Comparison of ENCODE assay signal across 8 cellular contexts in the genomic region with DNA sequence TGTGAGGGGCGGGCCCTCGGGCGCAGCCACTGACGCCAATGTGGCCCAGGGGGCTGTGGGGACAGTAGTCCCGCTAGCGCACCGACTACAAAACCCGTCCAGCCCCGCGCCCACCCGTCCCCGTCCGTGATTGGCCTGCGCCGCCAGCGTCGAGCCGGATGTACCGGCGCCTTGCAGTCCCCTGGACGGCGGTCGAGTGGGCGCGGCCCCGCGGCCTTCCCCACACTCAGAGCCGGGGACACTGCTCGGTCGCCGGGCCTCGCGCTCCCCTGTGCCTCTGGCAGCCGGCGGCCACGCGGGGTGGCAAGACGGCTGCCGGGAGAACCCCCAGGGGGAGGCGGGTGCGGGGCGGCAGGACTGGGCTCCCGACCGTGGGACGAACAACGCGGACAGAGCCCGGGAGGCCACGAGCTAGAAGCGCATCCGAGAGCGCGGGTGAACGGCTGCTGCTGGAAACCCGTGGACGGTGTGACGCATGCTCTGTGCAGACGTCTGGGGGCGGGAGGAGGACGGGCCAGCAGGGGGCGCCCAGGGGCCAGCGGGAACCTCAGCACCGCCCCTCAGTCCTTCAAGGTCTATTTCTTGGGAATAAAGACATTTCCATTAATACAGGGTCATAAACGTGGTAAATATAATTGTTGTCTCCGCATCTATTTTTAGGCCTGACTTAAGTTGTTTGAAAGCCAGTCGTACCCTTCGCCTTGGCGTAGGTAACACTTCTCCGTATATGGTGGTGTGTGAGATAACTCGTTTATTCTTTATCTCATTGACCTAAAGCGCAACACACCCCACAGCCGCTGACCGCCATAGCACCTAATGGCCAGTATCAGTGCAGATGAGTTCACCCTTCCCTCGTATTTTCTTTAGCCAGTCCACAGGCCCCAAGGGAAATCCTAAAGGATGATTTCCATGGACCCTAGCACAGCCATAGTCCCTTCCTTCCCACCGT. TPM values are rescaled to one million over a fixed set of nuclear protein-coding genes. Genes with fewer than 3 reads are reported as not detected.
DNase-seq lines count a peak whose midpoint lies in the region; ATAC-seq, FAIRE-seq and TF ChIP-seq lines count a peak whose summit lies in the region.

No MANE protein-coding gene starts in this region.

- peak; percentile 94 for ATAC-seq in HG02678 (IDR thresholded peaks at IDR 0.05; ENCODE audit: unreplicated experiment)
- ATAC-seq in activated naive CD8-positive, alpha-beta T cell treated with anti-CD3 and anti-CD28 coated beads, Interleukin-2, amount 10 ng/mL, durations not matched to agents 7 days and 5 days (ENCODE audit: low read depth), result peak; percentile 94
- peak; percentile 95 for ATAC-seq in Right ventricle myocardium superior (ENCODE audit: poor library complexity)
- ATAC-seq in pancreas, result peak; percentile 94 to 97 (median 95)

- H3K27me3 ChIP-seq in pancreas, result no peaks in the 10 kb centered on the region
- no peaks in the 10 kb centered on the region for H3K27me3 ChIP-seq in tibial artery

- no peaks in the 10 kb centered on the region for H3K9me3 Mint-ChIP-seq in activated naive CD8-positive, alpha-beta T cell treated with anti-CD3 and anti-CD28 coated beads, Interleukin-2, amount 10 ng/mL, durations not matched to agents 7 days and 5 days

- H3K4me1 Mint-ChIP-seq in activated naive CD8-positive, alpha-beta T cell treated with anti-CD3 and anti-CD28 coated beads, Interleukin-2, amount 10 ng/mL, durations not matched to agents 7 days and 5 days, result peaks cover 41% of the 10 kb centered on the region

- DNase-seq in NCI-H1105 (lab: John Stamatoyannopoulos, UW) (peak; percentile 95), SKM-1 (lab: John Stamatoyannopoulos, UW; ENCODE audit: unreplicated experiment) (peak; percentile 30), Right ventricle myocardium superior (peak; percentile 99), pancreas (peak; percentile 98 to 100 (median 99)), tibial artery (peak; percentile 98 to 99)
- DNase-seq in activated naive CD8-positive, alpha-beta T cell treated with anti-CD3 and anti-CD28 coated beads, Interleukin-2, amount 10 ng/mL, durations not matched to agents 7 days and 5 days, result peak; percentile 98

- H3K27ac ChIP-seq in pancreas, result peak overlapping the region; percentile 99 to 100 (median 100)
- H3K27ac ChIP-seq in tibial artery, result peak overlapping the region; percentile 95

- H3K27me3 Mint-ChIP-seq in activated naive CD8-positive, alpha-beta T cell treated with anti-CD3 and anti-CD28 coated beads, Interleukin-2, amount 10 ng/mL, durations not matched to agents 7 days and 5 days, result no peaks in the 10 kb centered on the region

- H3K4me3 ChIP-seq in pancreas (peak overlapping the region; percentile 59 to 98 (median 84)), tibial artery (peak overlapping the region; percentile 71 to 79)

- intact Hi-C loops in Right ventricle myocardium superior (cut with DNase I) (loop anchor here (10.0 kb wide), 1 partner anchor 50 kb away; no protein-coding TSS in a partner anchor), pancreas (cut with DNase I) (no loop called here), tibial artery (cut with DNase I; ENCODE audit: low total_unique reads) (loop anchor here (2.0 to 10.0 kb wide), 2 partner anchors 94 to 650 kb away; a partner anchor contains a TSS)

- peak overlapping the region; percentile 84 for H3K4me3 Mint-ChIP-seq in activated naive CD8-positive, alpha-beta T cell treated with anti-CD3 and anti-CD28 coated beads, Interleukin-2, amount 10 ng/mL, durations not matched to agents 7 days and 5 days

- POLR2A ChIA-PET in activated naive CD8-positive, alpha-beta T cell treated with anti-CD3 and anti-CD28 coated beads, Interleukin-2, amount 10 ng/mL, durations not matched to agents 7 days and 5 days (lab: Charles Lee), result interaction anchor here (1.0 to 1.8 kb wide), 2 partner anchors 11 to 95 kb away, joined by 3 to 13 read pairs; a partner anchor contains a TSS

- peak overlapping the region; percentile 91 for H3K27ac Mint-ChIP-seq in activated naive CD8-positive, alpha-beta T cell treated with anti-CD3 and anti-CD28 coated beads, Interleukin-2, amount 10 ng/mL, durations not matched to agents 7 days and 5 days

- 1% methylated on average over 71 to 75 of the region's 75 CpGs for WGBS in pancreas, 2 donors

- TF ChIP-seq CTCF in GM12873 (IDR thresholded peaks at IDR 0.05; ENCODE audit: insufficient read depth, low read depth, low read length, missing control alignments) (peak; percentile 92), pancreas (IDR thresholded peaks at IDR 0.05) (peak; percentile 89 to 96 (median 94)), tibial artery (IDR thresholded peaks at IDR 0.05) (peak; percentile 90 to 93)

- H3K36me3 ChIP-seq in pancreas (no peaks in the 10 kb centered on the region), tibial artery (no peaks in the 10 kb centered on the region)

- H3K9me3 ChIP-seq in pancreas, result no peaks in the 10 kb centered on the region
- H3K9me3 ChIP-seq in tibial artery, result no peaks in the 10 kb centered on the region

- no peaks in the 10 kb centered on the region for H3K36me3 Mint-ChIP-seq in activated naive CD8-positive, alpha-beta T cell treated with anti-CD3 and anti-CD28 coated beads, Interleukin-2, amount 10 ng/mL, durations not matched to agents 7 days and 5 days

- FAIRE-seq in pancreas (lab: Jason Lieb, UNC), result no peak

- H3K4me1 ChIP-seq in pancreas (peaks cover 10 to 19% (median 17%) of the 10 kb centered on the region in 3 donors), tibial artery (peaks cover 0 to 44% (median 38%) of the 10 kb centered on the region in 4 donors)

RNA-seq across cellular contexts. Expression of a gene that starts 0.6 kb away (rescaled TPM):
- 10 to 100 TPM; 31.1 to 31.5 TPM for total RNA-seq in activated naive CD8-positive, alpha-beta T cell treated with anti-CD3 and anti-CD28 coated beads, Interleukin-2, amount 10 ng/mL, durations not matched to agents 7 days and 5 days
- total RNA-seq in Right ventricle myocardium superior, result 33.2 TPM
- 10 to 100 TPM in 1 of 6 donors, 1 to 10 TPM in 5; 5.6 to 13.2 (median 6.5) TPM for total RNA-seq in pancreas
- 1 to 10 TPM; 4.9 to 5.4 TPM for polyA plus RNA-seq in pancreas

Comparison
In these comparisons a context has a peak if more than half of its experiments do, and no peak if none do; other contexts are left out.
1. Peak in every context shown above with its lines: DNase-seq, ATAC-seq, H3K4me3 ChIP-seq and H3K27ac ChIP-seq.
2. DNase-seq: peak in every context shown above with its lines; median percentile 99 in Right ventricle myocardium superior; 99 in pancreas; 98 in tibial artery; 98 in activated naive CD8-positive, alpha-beta T cell treated with anti-CD3 and anti-CD28 coated beads, Interleukin-2, amount 10 ng/mL, durations not matched to agents 7 days and 5 days; 95 in NCI-H1105; 30 in SKM-1.
3. intact Hi-C loops: an anchor here in Right ventricle myocardium superior (10.0 kb wide) and tibial artery (2.0 to 10.0 kb wide); none called in pancreas.